Comparison of ENCODE assay signal across 1 cellular context in the genomic region with DNA sequence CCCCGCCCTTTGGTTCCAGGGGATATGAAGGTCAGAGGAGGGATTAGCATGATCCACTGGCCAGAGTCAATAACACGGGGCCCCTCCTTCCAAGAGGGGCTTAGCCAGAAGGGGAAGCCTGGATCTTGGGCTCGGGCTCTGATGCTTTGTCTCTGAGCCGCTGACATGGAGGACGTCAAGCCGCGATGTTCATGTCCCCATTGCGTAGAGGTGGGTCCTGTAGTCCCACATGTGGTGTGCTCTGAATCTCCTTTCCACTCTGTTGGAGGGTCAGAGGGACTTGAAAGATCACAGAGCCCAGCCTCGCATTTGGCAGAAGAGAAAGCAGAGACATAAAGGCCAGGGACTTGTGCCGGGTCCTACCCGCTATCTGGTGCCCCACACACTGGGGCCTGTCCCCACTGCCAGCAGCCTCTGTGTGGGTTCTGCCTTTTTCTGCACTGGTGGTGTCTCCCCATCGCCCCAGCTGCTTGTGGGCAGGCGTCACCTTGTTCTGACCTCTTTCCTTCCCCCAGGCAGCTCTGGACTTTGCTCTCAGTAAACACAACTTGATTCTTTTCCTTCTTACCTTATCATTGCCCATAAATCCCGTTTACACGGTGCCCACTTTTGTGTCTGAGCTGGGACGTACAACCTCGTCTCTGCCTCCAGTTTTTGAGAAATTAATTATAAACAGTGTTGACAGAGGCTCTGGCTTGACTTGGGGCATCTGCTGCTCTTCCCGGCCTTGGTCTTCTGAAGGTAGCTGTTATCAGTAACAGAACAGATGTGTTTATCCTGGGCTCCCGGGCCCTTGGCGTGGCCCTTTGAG.
TF ChIP-seq lines count a peak whose summit lies in the region.

No MANE protein-coding gene starts in this region.

TF ChIP-seq in HepG2, 621 proteins besides CTCF, POLR2A, EP300 and RAD21 (continued from another document and continues in another):
- TF ChIP-seq, protein P1, sequence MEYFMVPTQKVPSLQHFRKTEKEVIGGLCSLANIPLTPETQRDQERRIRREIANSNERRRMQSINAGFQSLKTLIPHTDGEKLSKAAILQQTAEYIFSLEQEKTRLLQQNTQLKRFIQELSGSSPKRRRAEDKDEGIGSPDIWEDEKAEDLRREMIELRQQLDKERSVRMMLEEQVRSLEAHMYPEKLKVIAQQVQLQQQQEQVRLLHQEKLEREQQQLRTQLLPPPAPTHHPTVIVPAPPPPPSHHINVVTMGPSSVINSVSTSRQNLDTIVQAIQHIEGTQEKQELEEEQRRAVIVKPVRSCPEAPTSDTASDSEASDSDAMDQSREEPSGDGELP (IDR thresholded peaks at IDR 0.05; ENCODE audit: borderline replicate concordance, low read depth): peak; percentile 83; the same call in 1 of the 2 replicates
- TF ChIP-seq MED13 (CRISPR knock-in tag; IDR thresholded peaks at IDR 0.05) (no peak; the same call in none of the 2 replicates), MLLT10 (CRISPR knock-in tag; IDR thresholded peaks at IDR 0.05) (no peak), PITX1 (CRISPR knock-in tag; IDR thresholded peaks at IDR 0.05) (peak; percentile 98), ELF1 (CRISPR knock-in tag; IDR thresholded peaks at IDR 0.05) (no peak; the same call in 1 of the 2 replicates), ZNF891 (CRISPR knock-in tag; IDR thresholded peaks at IDR 0.05) (no peak), ZNF879 (CRISPR knock-in tag; IDR thresholded peaks at IDR 0.05) (no peak), NCOR1 (IDR thresholded peaks at IDR 0.05; ENCODE audit: borderline replicate concordance, low read length) (peak; percentile 51), ZNF549 (CRISPR knock-in tag; IDR thresholded peaks at IDR 0.05) (no peak), ZNF253 (CRISPR knock-in tag; IDR thresholded peaks at IDR 0.05; ENCODE audit: borderline replicate concordance) (peak; percentile 67; the same call in 1 of the 2 replicates), ZNF12 (CRISPR knock-in tag; IDR thresholded peaks at IDR 0.05) (no peak; the same call in 1 of the 2 replicates), SP1 (IDR thresholded peaks at IDR 0.05) (no peak), SP1 (CRISPR knock-in tag; IDR thresholded peaks at IDR 0.05) (peak; percentile 5; the same call in 1 of the 2 replicates), ZNF121 (CRISPR knock-in tag; IDR thresholded peaks at IDR 0.05) (no peak), ZNF615 (CRISPR knock-in tag; IDR thresholded peaks at IDR 0.05; ENCODE audit: borderline replicate concordance) (no peak), PHF20 (CRISPR knock-in tag; IDR thresholded peaks at IDR 0.05) (no peak), HNRNPK (IDR thresholded peaks at IDR 0.05; ENCODE audit: low read depth, low read length, poor library complexity, severe bottlenecking) (no peak), ZNF761 (CRISPR knock-in tag; conservative IDR thresholded peaks at IDR 0.05) (no peak), ZNF589 (CRISPR knock-in tag; conservative IDR thresholded peaks at IDR 0.05) (no peak), MEIS1 (CRISPR knock-in tag; IDR thresholded peaks at IDR 0.05; ENCODE audit: borderline replicate concordance) (no peak), ZNF292 (CRISPR knock-in tag; IDR thresholded peaks at IDR 0.05; ENCODE audit: borderline replicate concordance, low read depth) (peak; percentile 84), ZNF432 (CRISPR knock-in tag; IDR thresholded peaks at IDR 0.05; ENCODE audit: borderline replicate concordance) (no peak), ZNF607 (CRISPR knock-in tag; IDR thresholded peaks at IDR 0.05; ENCODE audit: borderline replicate concordance) (no peak), SOX6 (IDR thresholded peaks at IDR 0.05) (no peak), SOX6 (CRISPR knock-in tag; IDR thresholded peaks at IDR 0.05) (peak; percentile 85; the same call in 1 of the 2 replicates), ZNF160 (CRISPR knock-in tag; IDR thresholded peaks at IDR 0.05) (no peak), TEAD3 (CRISPR knock-in tag; optimal IDR thresholded peaks at IDR 0.05; ENCODE audit: borderline replicate concordance) (peak; percentile 57), ZNF775 (CRISPR knock-in tag; IDR thresholded peaks at IDR 0.05; ENCODE audit: borderline replicate concordance) (no peak), BCL6 (CRISPR knock-in tag; IDR thresholded peaks at IDR 0.05) (peak; percentile 72), TBX2 (CRISPR knock-in tag; IDR thresholded peaks at IDR 0.05; ENCODE audit: borderline replicate concordance) (peak; percentile 63; the same call in 1 of the 2 replicates)
- TF ChIP-seq, protein P2, sequence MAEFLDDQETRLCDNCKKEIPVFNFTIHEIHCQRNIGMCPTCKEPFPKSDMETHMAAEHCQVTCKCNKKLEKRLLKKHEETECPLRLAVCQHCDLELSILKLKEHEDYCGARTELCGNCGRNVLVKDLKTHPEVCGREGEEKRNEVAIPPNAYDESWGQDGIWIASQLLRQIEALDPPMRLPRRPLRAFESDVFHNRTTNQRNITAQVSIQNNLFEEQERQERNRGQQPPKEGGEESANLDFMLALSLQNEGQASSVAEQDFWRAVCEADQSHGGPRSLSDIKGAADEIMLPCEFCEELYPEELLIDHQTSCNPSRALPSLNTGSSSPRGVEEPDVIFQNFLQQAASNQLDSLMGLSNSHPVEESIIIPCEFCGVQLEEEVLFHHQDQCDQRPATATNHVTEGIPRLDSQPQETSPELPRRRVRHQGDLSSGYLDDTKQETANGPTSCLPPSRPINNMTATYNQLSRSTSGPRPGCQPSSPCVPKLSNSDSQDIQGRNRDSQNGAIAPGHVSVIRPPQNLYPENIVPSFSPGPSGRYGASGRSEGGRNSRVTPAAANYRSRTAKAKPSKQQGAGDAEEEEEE (CRISPR knock-in tag; IDR thresholded peaks at IDR 0.05; ENCODE audit: borderline replicate concordance): no peak
- TF ChIP-seq, protein P3, sequence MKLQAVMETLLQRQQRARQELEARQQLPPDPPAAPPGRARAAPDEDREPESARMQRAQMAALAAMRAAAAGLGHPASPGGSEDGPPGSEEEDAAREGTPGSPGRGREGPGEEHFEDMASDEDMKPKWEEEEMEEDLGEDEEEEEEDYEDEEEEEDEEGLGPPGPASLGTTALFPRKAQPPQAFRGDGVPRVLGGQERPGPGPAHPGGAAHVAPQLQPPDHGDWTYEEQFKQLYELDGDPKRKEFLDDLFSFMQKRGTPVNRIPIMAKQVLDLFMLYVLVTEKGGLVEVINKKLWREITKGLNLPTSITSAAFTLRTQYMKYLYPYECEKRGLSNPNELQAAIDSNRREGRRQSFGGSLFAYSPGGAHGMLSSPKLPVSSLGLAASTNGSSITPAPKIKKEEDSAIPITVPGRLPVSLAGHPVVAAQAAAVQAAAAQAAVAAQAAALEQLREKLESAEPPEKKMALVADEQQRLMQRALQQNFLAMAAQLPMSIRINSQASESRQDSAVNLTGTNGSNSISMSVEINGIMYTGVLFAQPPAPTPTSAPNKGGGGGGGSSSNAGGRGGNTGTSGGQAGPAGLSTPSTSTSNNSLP (IDR thresholded peaks at IDR 0.05; ENCODE audit: low read depth, low read length): peak; percentile 41; the same call in 1 of the 2 replicates
- TF ChIP-seq, protein P4, sequence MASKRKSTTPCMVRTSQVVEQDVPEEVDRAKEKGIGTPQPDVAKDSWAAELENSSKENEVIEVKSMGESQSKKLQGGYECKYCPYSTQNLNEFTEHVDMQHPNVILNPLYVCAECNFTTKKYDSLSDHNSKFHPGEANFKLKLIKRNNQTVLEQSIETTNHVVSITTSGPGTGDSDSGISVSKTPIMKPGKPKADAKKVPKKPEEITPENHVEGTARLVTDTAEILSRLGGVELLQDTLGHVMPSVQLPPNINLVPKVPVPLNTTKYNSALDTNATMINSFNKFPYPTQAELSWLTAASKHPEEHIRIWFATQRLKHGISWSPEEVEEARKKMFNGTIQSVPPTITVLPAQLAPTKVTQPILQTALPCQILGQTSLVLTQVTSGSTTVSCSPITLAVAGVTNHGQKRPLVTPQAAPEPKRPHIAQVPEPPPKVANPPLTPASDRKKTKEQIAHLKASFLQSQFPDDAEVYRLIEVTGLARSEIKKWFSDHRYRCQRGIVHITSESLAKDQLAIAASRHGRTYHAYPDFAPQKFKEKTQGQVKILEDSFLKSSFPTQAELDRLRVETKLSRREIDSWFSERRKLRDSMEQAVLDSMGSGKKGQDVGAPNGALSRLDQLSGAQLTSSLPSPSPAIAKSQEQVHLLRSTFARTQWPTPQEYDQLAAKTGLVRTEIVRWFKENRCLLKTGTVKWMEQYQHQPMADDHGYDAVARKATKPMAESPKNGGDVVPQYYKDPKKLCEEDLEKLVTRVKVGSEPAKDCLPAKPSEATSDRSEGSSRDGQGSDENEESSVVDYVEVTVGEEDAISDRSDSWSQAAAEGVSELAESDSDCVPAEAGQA (IDR thresholded peaks at IDR 0.05; ENCODE audit: low read depth): 0 out of 2 replicates have a peak, but pooled peaks have one; percentile 53
- TF ChIP-seq, protein P4 (CRISPR knock-in tag; IDR thresholded peaks at IDR 0.05; ENCODE audit: borderline replicate concordance): no peak
- TF ChIP-seq, protein P5, sequence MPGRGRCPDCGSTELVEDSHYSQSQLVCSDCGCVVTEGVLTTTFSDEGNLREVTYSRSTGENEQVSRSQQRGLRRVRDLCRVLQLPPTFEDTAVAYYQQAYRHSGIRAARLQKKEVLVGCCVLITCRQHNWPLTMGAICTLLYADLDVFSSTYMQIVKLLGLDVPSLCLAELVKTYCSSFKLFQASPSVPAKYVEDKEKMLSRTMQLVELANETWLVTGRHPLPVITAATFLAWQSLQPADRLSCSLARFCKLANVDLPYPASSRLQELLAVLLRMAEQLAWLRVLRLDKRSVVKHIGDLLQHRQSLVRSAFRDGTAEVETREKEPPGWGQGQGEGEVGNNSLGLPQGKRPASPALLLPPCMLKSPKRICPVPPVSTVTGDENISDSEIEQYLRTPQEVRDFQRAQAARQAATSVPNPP (CRISPR knock-in tag; IDR thresholded peaks at IDR 0.05): no peak
- TF ChIP-seq, protein P6, sequence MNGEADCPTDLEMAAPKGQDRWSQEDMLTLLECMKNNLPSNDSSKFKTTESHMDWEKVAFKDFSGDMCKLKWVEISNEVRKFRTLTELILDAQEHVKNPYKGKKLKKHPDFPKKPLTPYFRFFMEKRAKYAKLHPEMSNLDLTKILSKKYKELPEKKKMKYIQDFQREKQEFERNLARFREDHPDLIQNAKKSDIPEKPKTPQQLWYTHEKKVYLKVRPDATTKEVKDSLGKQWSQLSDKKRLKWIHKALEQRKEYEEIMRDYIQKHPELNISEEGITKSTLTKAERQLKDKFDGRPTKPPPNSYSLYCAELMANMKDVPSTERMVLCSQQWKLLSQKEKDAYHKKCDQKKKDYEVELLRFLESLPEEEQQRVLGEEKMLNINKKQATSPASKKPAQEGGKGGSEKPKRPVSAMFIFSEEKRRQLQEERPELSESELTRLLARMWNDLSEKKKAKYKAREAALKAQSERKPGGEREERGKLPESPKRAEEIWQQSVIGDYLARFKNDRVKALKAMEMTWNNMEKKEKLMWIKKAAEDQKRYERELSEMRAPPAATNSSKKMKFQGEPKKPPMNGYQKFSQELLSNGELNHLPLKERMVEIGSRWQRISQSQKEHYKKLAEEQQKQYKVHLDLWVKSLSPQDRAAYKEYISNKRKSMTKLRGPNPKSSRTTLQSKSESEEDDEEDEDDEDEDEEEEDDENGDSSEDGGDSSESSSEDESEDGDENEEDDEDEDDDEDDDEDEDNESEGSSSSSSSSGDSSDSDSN (CRISPR knock-in tag; IDR thresholded peaks at IDR 0.05): 0 out of 2 replicates have a peak, but pooled peaks have one; percentile 12
- TF ChIP-seq, protein P7, sequence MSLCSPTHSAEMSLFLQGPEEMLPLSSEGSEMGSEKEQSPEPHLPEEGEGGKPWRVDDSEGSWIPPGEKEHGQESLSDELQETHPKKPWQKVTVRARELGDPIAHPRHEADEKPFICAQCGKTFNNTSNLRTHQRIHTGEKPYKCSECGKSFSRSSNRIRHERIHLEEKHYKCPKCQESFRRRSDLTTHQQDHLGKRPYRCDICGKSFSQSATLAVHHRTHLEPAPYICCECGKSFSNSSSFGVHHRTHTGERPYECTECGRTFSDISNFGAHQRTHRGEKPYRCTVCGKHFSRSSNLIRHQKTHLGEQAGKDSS (CRISPR knock-in tag; IDR thresholded peaks at IDR 0.05; ENCODE audit: borderline replicate concordance, low read depth): no peak
- TF ChIP-seq, protein P8, sequence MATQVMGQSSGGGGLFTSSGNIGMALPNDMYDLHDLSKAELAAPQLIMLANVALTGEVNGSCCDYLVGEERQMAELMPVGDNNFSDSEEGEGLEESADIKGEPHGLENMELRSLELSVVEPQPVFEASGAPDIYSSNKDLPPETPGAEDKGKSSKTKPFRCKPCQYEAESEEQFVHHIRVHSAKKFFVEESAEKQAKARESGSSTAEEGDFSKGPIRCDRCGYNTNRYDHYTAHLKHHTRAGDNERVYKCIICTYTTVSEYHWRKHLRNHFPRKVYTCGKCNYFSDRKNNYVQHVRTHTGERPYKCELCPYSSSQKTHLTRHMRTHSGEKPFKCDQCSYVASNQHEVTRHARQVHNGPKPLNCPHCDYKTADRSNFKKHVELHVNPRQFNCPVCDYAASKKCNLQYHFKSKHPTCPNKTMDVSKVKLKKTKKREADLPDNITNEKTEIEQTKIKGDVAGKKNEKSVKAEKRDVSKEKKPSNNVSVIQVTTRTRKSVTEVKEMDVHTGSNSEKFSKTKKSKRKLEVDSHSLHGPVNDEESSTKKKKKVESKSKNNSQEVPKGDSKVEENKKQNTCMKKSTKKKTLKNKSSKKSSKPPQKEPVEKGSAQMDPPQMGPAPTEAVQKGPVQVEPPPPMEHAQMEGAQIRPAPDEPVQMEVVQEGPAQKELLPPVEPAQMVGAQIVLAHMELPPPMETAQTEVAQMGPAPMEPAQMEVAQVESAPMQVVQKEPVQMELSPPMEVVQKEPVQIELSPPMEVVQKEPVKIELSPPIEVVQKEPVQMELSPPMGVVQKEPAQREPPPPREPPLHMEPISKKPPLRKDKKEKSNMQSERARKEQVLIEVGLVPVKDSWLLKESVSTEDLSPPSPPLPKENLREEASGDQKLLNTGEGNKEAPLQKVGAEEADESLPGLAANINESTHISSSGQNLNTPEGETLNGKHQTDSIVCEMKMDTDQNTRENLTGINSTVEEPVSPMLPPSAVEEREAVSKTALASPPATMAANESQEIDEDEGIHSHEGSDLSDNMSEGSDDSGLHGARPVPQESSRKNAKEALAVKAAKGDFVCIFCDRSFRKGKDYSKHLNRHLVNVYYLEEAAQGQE (IDR thresholded peaks at IDR 0.05; ENCODE audit: borderline replicate concordance in 1 of 2, low read depth in 1 of 2, low read length in 2 of 2): no peak
